In the genomic region with DNA sequence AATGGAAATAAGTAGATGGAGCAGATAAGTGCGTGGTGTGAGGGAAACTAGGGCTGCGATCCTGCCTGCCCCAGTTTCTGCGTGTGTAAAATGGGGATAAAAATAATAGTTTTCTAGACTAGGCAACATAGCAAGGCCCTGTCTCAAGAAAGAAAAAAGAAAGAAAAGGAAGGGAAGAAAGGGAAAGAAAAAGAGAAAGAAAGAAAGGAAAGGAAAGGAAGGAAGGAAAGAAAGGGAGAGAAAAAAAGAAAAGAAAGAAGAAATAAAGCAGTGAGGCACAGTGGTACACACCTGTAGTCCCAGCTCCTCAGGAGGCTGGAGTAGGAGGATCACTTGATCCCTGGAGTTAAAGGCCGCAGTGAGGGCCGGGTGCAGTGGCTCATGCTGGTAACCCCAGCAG, we compare ENCODE assay signal across 13 cellular contexts. TPM values are rescaled to one million over a fixed set of nuclear protein-coding genes. Genes with fewer than 3 reads are reported as not detected.
DNase-seq lines count a peak whose midpoint lies in the region; ATAC-seq lines count a peak whose summit lies in the region.
"Had no signal": no experiment of that assay in that cellular context is flagged by ENCODE, and none has a peak within 500 bp of the region (broad histone marks: within the 10 kb centered on the region; RNA-seq: fewer than 3 reads in every experiment).

No MANE protein-coding gene starts in this region.

- H3K9me3 Mint-ChIP-seq in activated CD8-positive, alpha-beta memory T cell treated with anti-CD3 and anti-CD28 coated beads, Interleukin-2, amount 10 ng/mL, durations not matched to agents 7 days and 5 days (ENCODE audit: low read depth), result no peaks in the 10 kb centered on the region
- H3K9me3 Mint-ChIP-seq in activated naive CD8-positive, alpha-beta T cell treated with anti-CD3 and anti-CD28 coated beads, Interleukin-2, amount 50 U/mL, for 24 hours, result no peaks in the 10 kb centered on the region
- no peaks in the 10 kb centered on the region for H3K9me3 Mint-ChIP-seq in stimulated activated memory B cell treated with anti-CD40 and anti-IgM and Interleukin-4, amounts not matched to agents 10 μg/mL and 1 μg/mL and 100 μg/mL, for 72 hours

- peak overlapping the region; percentile 31 for H3K27ac Mint-ChIP-seq in activated CD8-positive, alpha-beta memory T cell treated with anti-CD3 and anti-CD28 coated beads, Interleukin-2, amount 10 ng/mL, durations not matched to agents 7 days and 5 days
- H3K27ac Mint-ChIP-seq in activated naive CD8-positive, alpha-beta T cell treated with anti-CD3 and anti-CD28 coated beads, Interleukin-2, amount 50 U/mL, for 24 hours, result peak overlapping the region; percentile 9
- no peak overlapping the region for H3K27ac Mint-ChIP-seq in stimulated activated memory B cell treated with anti-CD40 and anti-IgM and Interleukin-4, amounts not matched to agents 10 μg/mL and 1 μg/mL and 100 μg/mL, for 72 hours

- no peak for ATAC-seq in activated CD8-positive, alpha-beta memory T cell treated with anti-CD3 and anti-CD28 coated beads, Interleukin-2, amount 10 ng/mL, durations not matched to agents 7 days and 5 days
- no peak for ATAC-seq in activated naive CD8-positive, alpha-beta T cell treated with anti-CD3 and anti-CD28 coated beads, Interleukin-2, amount 50 U/mL, for 24 hours
- ATAC-seq in stimulated activated memory B cell treated with anti-CD40 and anti-IgM and Interleukin-4, amounts not matched to agents 10 μg/mL and 1 μg/mL and 100 μg/mL, for 72 hours, result no peak
- no peak for ATAC-seq in GM21423 (IDR thresholded peaks at IDR 0.05; ENCODE audit: unreplicated experiment)

- no peak for DNase-seq in activated CD8-positive, alpha-beta memory T cell treated with anti-CD3 and anti-CD28 coated beads, Interleukin-2, amount 10 ng/mL, durations not matched to agents 7 days and 5 days
- no peak for DNase-seq in activated CD8-positive, alpha-beta memory T cell treated with anti-CD3 and anti-CD28 coated beads for 24 hours
- DNase-seq in activated naive CD8-positive, alpha-beta T cell treated with anti-CD3 and anti-CD28 coated beads, Interleukin-2, amount 50 U/mL, for 24 hours, result no peak
- DNase-seq in 8988T, result no peak
- DNase-seq: activated CD8-positive, alpha-beta memory T cell treated with anti-CD3 and anti-CD28 coated beads, Interleukin-2, amount 50 U/mL, for 4 hours; mesenchymal stem cell; NCI-H2171 treated with DMSO at 0.1 percent for 48 hours; small intestine had no signal

- H3K4me1 Mint-ChIP-seq in activated CD8-positive, alpha-beta memory T cell treated with anti-CD3 and anti-CD28 coated beads, Interleukin-2, amount 10 ng/mL, durations not matched to agents 7 days and 5 days, result peaks cover 30% of the 10 kb centered on the region
- peaks cover 18% of the 10 kb centered on the region for H3K4me1 Mint-ChIP-seq in activated naive CD8-positive, alpha-beta T cell treated with anti-CD3 and anti-CD28 coated beads, Interleukin-2, amount 50 U/mL, for 24 hours
- H3K4me1 Mint-ChIP-seq in stimulated activated memory B cell treated with anti-CD40 and anti-IgM and Interleukin-4, amounts not matched to agents 10 μg/mL and 1 μg/mL and 100 μg/mL, for 72 hours, result peaks cover 23% of the 10 kb centered on the region

- peaks cover 7% of the 10 kb centered on the region for H3K36me3 Mint-ChIP-seq in activated CD8-positive, alpha-beta memory T cell treated with anti-CD3 and anti-CD28 coated beads, Interleukin-2, amount 10 ng/mL, durations not matched to agents 7 days and 5 days
- peaks cover 11% of the 10 kb centered on the region for H3K36me3 Mint-ChIP-seq in activated naive CD8-positive, alpha-beta T cell treated with anti-CD3 and anti-CD28 coated beads, Interleukin-2, amount 50 U/mL, for 24 hours (ENCODE audit: low read depth)
- no peaks in the 10 kb centered on the region for H3K36me3 Mint-ChIP-seq in stimulated activated memory B cell treated with anti-CD40 and anti-IgM and Interleukin-4, amounts not matched to agents 10 μg/mL and 1 μg/mL and 100 μg/mL, for 72 hours

- H3K4me3 Mint-ChIP-seq in activated CD8-positive, alpha-beta memory T cell treated with anti-CD3 and anti-CD28 coated beads, Interleukin-2, amount 10 ng/mL, durations not matched to agents 7 days and 5 days, result no peak overlapping the region
- no peak overlapping the region for H3K4me3 Mint-ChIP-seq in activated naive CD8-positive, alpha-beta T cell treated with anti-CD3 and anti-CD28 coated beads, Interleukin-2, amount 50 U/mL, for 24 hours
- peak overlapping the region; percentile 1 for H3K4me3 Mint-ChIP-seq in stimulated activated memory B cell treated with anti-CD40 and anti-IgM and Interleukin-4, amounts not matched to agents 10 μg/mL and 1 μg/mL and 100 μg/mL, for 72 hours

- CTCF ChIA-PET in activated CD8-positive, alpha-beta memory T cell treated with anti-CD3 and anti-CD28 coated beads, Interleukin-2, amount 10 ng/mL, durations not matched to agents 7 days and 5 days (lab: Charles Lee), result interaction anchor here (0.7 to 3.6 kb wide), 11 partner anchors 13 to 94 kb away, joined by 3 to 21 read pairs (median 4); a partner anchor contains a TSS

- peaks cover 4% of the 10 kb centered on the region for H3K27me3 Mint-ChIP-seq in activated CD8-positive, alpha-beta memory T cell treated with anti-CD3 and anti-CD28 coated beads, Interleukin-2, amount 10 ng/mL, durations not matched to agents 7 days and 5 days
- no peaks in the 10 kb centered on the region for H3K27me3 Mint-ChIP-seq in activated naive CD8-positive, alpha-beta T cell treated with anti-CD3 and anti-CD28 coated beads, Interleukin-2, amount 50 U/mL, for 24 hours
- H3K27me3 Mint-ChIP-seq in stimulated activated memory B cell treated with anti-CD40 and anti-IgM and Interleukin-4, amounts not matched to agents 10 μg/mL and 1 μg/mL and 100 μg/mL, for 72 hours, result peaks cover 31% of the 10 kb centered on the region

RNA-seq across cellular contexts. Expression of a gene that starts 2.2 kb away (rescaled TPM):
- total RNA-seq in activated CD8-positive, alpha-beta memory T cell treated with anti-CD3 and anti-CD28 coated beads, Interleukin-2, amount 10 ng/mL, durations not matched to agents 7 days and 5 days, result 100 to 1,000 TPM; 146 to 199 TPM

RNA-seq across cellular contexts. Expression of a gene that starts 13.3 kb away (rescaled TPM):
- total RNA-seq in activated CD8-positive, alpha-beta memory T cell treated with anti-CD3 and anti-CD28 coated beads, Interleukin-2, amount 10 ng/mL, durations not matched to agents 7 days and 5 days, result 10 to 100 TPM; 58.7 to 62.9 TPM

RNA-seq across cellular contexts. Expression of a gene that starts 18.3 kb away (rescaled TPM):
- total RNA-seq in activated CD8-positive, alpha-beta memory T cell treated with anti-CD3 and anti-CD28 coated beads, Interleukin-2, amount 10 ng/mL, durations not matched to agents 7 days and 5 days, result under 1 TPM; 0.35 to 0.40 TPM
- total RNA-seq: endothelial cell of umbilical vein, SJSA1, subcutaneous adipose tissue had no signal

RNA-seq across cellular contexts. Expression of a gene that starts 30.3 kb away (rescaled TPM):
- under 1 TPM; 0.09 to 0.15 TPM for total RNA-seq in activated CD8-positive, alpha-beta memory T cell treated with anti-CD3 and anti-CD28 coated beads, Interleukin-2, amount 10 ng/mL, durations not matched to agents 7 days and 5 days
- total RNA-seq: endothelial cell of umbilical vein, SJSA1 had no signal

RNA-seq across cellular contexts. Expression of a gene that starts 35.6 kb away (rescaled TPM):
- not detected for total RNA-seq in activated CD8-positive, alpha-beta memory T cell treated with anti-CD3 and anti-CD28 coated beads, Interleukin-2, amount 10 ng/mL, durations not matched to agents 7 days and 5 days
- total RNA-seq: endothelial cell of umbilical vein, SJSA1, subcutaneous adipose tissue had no signal
